ENCODE assay signal across 13 cellular contexts in the genomic region with DNA sequence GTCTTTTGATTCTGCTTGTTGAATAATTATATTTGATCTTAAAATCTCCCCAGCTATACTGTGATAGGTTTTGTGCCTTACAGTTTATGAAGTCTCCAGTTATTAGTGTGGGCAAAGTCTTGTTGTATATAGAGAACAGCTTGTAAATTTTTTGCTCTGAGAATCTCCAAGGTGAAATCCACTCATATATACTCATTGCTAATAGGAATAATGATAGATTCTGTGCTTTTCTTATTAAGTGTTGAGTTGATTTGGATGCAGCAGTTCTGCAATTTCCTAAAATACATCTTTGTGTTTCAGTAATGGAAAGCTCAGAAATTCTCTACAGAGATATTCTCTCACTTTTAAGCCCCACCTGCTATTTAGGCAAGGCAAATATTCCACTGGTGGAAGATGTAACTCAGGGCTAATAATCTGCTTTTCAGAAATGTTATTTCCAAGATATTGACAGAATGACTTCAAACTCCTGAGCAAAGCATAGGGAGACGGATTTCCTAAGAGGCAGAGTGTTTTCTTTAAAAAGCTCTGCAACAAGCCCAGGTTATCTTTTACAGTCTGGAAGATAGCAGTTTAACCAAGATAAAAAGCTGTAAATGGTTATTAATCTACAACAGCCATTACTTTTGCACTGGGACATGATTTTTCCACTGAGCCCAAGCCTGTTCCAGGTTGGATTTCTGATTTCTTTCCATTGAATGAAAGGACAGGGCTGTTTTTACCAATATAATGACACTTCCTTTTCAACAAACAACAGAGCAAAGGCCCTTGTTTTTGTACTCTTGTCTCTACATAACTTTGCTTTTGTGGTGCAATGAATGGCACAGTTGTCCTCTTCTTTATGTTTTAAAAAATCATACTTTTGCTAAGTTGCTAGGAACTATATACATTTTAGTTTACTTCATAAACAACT.
DNase-seq lines count a peak whose midpoint lies in the region; ATAC-seq and TF ChIP-seq lines count a peak whose summit lies in the region.
"Had no signal": no experiment of that assay in that cellular context is flagged by ENCODE, and none has a peak within 500 bp of the region (broad histone marks: within the 10 kb centered on the region; RNA-seq: fewer than 3 reads in every experiment).

No MANE protein-coding gene starts in this region.

- no peaks in the 10 kb centered on the region for H3K36me3 ChIP-seq in tibial artery

- H3K9me3 Mint-ChIP-seq in activated CD4-positive, alpha-beta T cell treated with anti-CD3 and anti-CD28 coated beads, Interleukin-2, amount 10 ng/mL, durations not matched to agents 24 days and 14 days, result peaks cover 3% of the 10 kb centered on the region
- H3K9me3 Mint-ChIP-seq in memory B cell, result no peaks in the 10 kb centered on the region
- H3K9me3 Mint-ChIP-seq: activated naive CD4-positive, alpha-beta T cell treated with anti-CD3 and anti-CD28 coated beads, Interleukin-2, amount 10 ng/mL, durations not matched to agents 7 days and 5 days; WTC11 had no signal

- peaks cover 19% of the 10 kb centered on the region for H3K4me1 Mint-ChIP-seq in activated CD4-positive, alpha-beta T cell treated with anti-CD3 and anti-CD28 coated beads, Interleukin-2, amount 10 ng/mL, durations not matched to agents 24 days and 14 days
- H3K4me1 Mint-ChIP-seq in memory B cell, result peaks cover 37% of the 10 kb centered on the region

- peaks cover 2% of the 10 kb centered on the region for H3K27me3 Mint-ChIP-seq in activated CD4-positive, alpha-beta T cell treated with anti-CD3 and anti-CD28 coated beads, Interleukin-2, amount 10 ng/mL, durations not matched to agents 24 days and 14 days
- H3K27me3 Mint-ChIP-seq in memory B cell, result no peaks in the 10 kb centered on the region
- H3K27me3 Mint-ChIP-seq: activated naive CD4-positive, alpha-beta T cell treated with anti-CD3 and anti-CD28 coated beads, Interleukin-2, amount 10 ng/mL, durations not matched to agents 7 days and 5 days had no signal

- H3K27ac ChIP-seq in tibial artery, result peak overlapping the region; percentile 58 to 68

- intact Hi-C loops in activated CD4-positive, alpha-beta T cell treated with anti-CD3 and anti-CD28 coated beads, Interleukin-2, amount 10 ng/mL, durations not matched to agents 24 days and 14 days (cut with micrococcal nuclease), result loop anchor here (2.0 kb wide), 1 partner anchor 68 kb away; no protein-coding TSS in a partner anchor
- intact Hi-C loops in tibial artery (cut with DNase I; ENCODE audit: low total_unique reads), result no loop called here

- no peaks in the 10 kb centered on the region for H3K9me3 ChIP-seq in tibial artery

- peak; percentile 38 for DNase-seq in activated CD4-positive, alpha-beta T cell treated with anti-CD3 and anti-CD28 coated beads, Interleukin-2, amount 10 ng/mL, durations not matched to agents 24 days and 14 days
- no peak for DNase-seq in activated CD4-positive, alpha-beta T cell treated with anti-CD3 and anti-CD28 coated beads for 4 hours
- peak; percentile 63 for DNase-seq in amniotic epithelial cell (ENCODE audit: low read depth)
- no peak for DNase-seq in memory B cell (ENCODE audit: low spot score in 2 of 2)
- no peak for DNase-seq in tibial artery
- DNase-seq in mesenteric fat pad (ENCODE audit: low spot score), result no peak
- DNase-seq: 8988T; activated naive CD4-positive, alpha-beta T cell treated with anti-CD3 and anti-CD28 coated beads, Interleukin-2, amount 10 ng/mL, durations not matched to agents 7 days and 5 days; H7; left colon had no signal

- H3K4me3 ChIP-seq in tibial artery, result no peak overlapping the region

- no peak for ATAC-seq in memory B cell (ENCODE audit: low read depth)
- no peak for ATAC-seq in HG02840 (IDR thresholded peaks at IDR 0.05; ENCODE audit: low FRiP score, unreplicated experiment)
- ATAC-seq in GM19395 (IDR thresholded peaks at IDR 0.05; ENCODE audit: unreplicated experiment), result no peak

- no peak overlapping the region for H3K4me3 Mint-ChIP-seq in activated CD4-positive, alpha-beta T cell treated with anti-CD3 and anti-CD28 coated beads, Interleukin-2, amount 10 ng/mL, durations not matched to agents 24 days and 14 days
- no peak overlapping the region for H3K4me3 Mint-ChIP-seq in memory B cell
- H3K4me3 Mint-ChIP-seq: activated naive CD4-positive, alpha-beta T cell treated with anti-CD3 and anti-CD28 coated beads, Interleukin-2, amount 10 ng/mL, durations not matched to agents 7 days and 5 days had no signal

- peak overlapping the region; percentile 22 for H3K27ac Mint-ChIP-seq in activated CD4-positive, alpha-beta T cell treated with anti-CD3 and anti-CD28 coated beads, Interleukin-2, amount 10 ng/mL, durations not matched to agents 24 days and 14 days
- H3K27ac Mint-ChIP-seq in memory B cell, result peak overlapping the region; percentile 100
- H3K27ac Mint-ChIP-seq: activated naive CD4-positive, alpha-beta T cell treated with anti-CD3 and anti-CD28 coated beads, Interleukin-2, amount 10 ng/mL, durations not matched to agents 7 days and 5 days had no signal

- peaks cover 0 to 28% (median 16%) of the 10 kb centered on the region in 4 donors for H3K4me1 ChIP-seq in tibial artery

- H3K36me3 Mint-ChIP-seq in activated CD4-positive, alpha-beta T cell treated with anti-CD3 and anti-CD28 coated beads, Interleukin-2, amount 10 ng/mL, durations not matched to agents 24 days and 14 days (ENCODE audit: low read depth), result no peaks in the 10 kb centered on the region
- no peaks in the 10 kb centered on the region for H3K36me3 Mint-ChIP-seq in memory B cell
- H3K36me3 Mint-ChIP-seq: activated naive CD4-positive, alpha-beta T cell treated with anti-CD3 and anti-CD28 coated beads, Interleukin-2, amount 10 ng/mL, durations not matched to agents 7 days and 5 days; WTC11 had no signal

- no peaks in the 10 kb centered on the region for H3K27me3 ChIP-seq in tibial artery

- no peak for TF ChIP-seq CTCF in tibial artery (IDR thresholded peaks at IDR 0.05)

Comparison
In these comparisons a context has a peak if more than half of its experiments do, and no peak if none do; other contexts are left out.
1. DNase-seq: peak in activated CD4-positive, alpha-beta T cell treated with anti-CD3 and anti-CD28 coated beads, Interleukin-2, amount 10 ng/mL, durations not matched to agents 24 days and 14 days (single experiment) and amniotic epithelial cell (single experiment); none in activated CD4-positive, alpha-beta T cell treated with anti-CD3 and anti-CD28 coated beads for 4 hours (0 of 2), memory B cell (0 of 2), tibial artery (0 of 2) and mesenteric fat pad (single experiment).